In the genomic region with DNA sequence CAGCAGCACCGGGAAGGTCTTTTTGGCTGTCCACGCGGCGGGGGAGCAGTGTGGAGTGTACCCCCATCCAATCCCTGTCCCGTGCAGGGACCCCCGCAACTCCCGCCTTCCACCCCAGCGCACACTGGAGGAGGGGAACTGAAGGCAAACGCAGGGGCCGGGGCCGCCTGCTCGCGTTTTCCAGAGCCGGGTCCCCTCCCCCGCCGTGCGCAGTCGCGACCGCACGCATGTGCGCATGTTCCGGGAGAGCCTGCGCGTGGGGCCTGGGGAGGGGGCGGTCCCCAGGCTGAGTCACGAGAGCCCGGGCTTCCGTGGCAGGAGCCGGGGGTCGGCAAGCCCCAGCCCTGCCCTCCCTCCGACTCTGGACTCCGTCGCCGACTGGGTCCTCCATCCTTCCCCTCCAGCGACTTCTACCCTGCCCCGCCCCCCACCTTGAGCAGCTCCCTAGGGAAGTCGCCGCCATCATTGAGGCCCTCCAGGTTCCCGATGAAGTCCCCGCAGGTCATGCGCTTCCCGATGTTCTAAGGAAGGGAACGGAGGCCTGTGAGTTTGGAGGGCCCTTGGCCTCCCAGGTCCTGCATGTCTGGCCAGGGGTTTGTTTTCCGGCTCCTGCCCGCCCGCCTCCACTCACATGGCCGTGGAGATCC, we compare ENCODE assay signal across 8 cellular contexts. TPM values are rescaled to one million over a fixed set of nuclear protein-coding genes. Genes with fewer than 3 reads are reported as not detected.
A peak's percentile ranks its signal among the peaks of the same experiment; 100 is the strongest.
DNase-seq lines count a peak whose midpoint lies in the region; TF ChIP-seq lines count a peak whose summit lies in the region.

No MANE protein-coding gene starts in this region.

- H3K9me3 ChIP-seq in BE2C: no peaks in the 10 kb centered on the region
- H3K9me3 ChIP-seq in fibroblast of lung (ENCODE audit: control insufficient read depth, insufficient read depth, low read depth, low read length): no peaks in the 10 kb centered on the region
- no peaks in the 10 kb centered on the region for H3K9me3 ChIP-seq in parathyroid adenoma (ENCODE audit: control insufficient read depth, low read length)

- H3K4me1 ChIP-seq in BE2C: peaks cover 18% of the 10 kb centered on the region
- H3K4me1 ChIP-seq in fibroblast of lung (ENCODE audit: control insufficient read depth, extremely low read depth, insufficient read depth, low read length): no peaks in the 10 kb centered on the region
- peaks cover 12% of the 10 kb centered on the region for H3K4me1 ChIP-seq in parathyroid adenoma

- H3K9ac ChIP-seq in fibroblast of lung (ENCODE audit: insufficient read depth, low read length): no peak overlapping the region
- H3K9ac ChIP-seq in parathyroid adenoma: no peak overlapping the region

- no peaks in the 10 kb centered on the region for H4K20me1 ChIP-seq in fibroblast of lung (ENCODE audit: control insufficient read depth, extremely low read depth, insufficient read depth, low read length)

- DNase-seq in BE2C (peak; percentile 75), fibroblast of lung (ENCODE audit: low read depth in 2 of 2) (peak; percentile 21 to 28), kidney tubule cell (ENCODE audit: low spot score) (no peak), glomerular visceral epithelial cell (ENCODE audit: extremely low spot score) (no peak), DMS 273 (lab: John Stamatoyannopoulos, UW; ENCODE audit: unreplicated experiment) (no peak), LoVo (ENCODE audit: low spot score) (no peak)
- DNase-seq in activated CD8-positive, alpha-beta memory T cell treated with anti-CD3 and anti-CD28 coated beads for 4 hours (ENCODE audit: low read depth in 2 of 2): peak; percentile 35 to 39

- H3K79me2 ChIP-seq in fibroblast of lung (ENCODE audit: control insufficient read depth, insufficient read depth, low read length) (no peaks in the 10 kb centered on the region), parathyroid adenoma (no peaks in the 10 kb centered on the region)

- H3K4me3 ChIP-seq in BE2C (ENCODE audit: low read depth, low read length): peak overlapping the region; percentile 62
- peak overlapping the region in 2 of 4 experiments; percentile 43 to 48 for H3K4me3 ChIP-seq in fibroblast of lung (replicated peaks in 1 of 4; ENCODE audit: control extremely low read depth in 1 of 4, insufficient read depth in 1 of 4, low read depth in 3 of 4, low read length in 4 of 4)
- no peak overlapping the region for H3K4me3 ChIP-seq in parathyroid adenoma (ENCODE audit: low read depth, low read length)

- no peak for TF ChIP-seq CTCF in BE2C (IDR thresholded peaks at IDR 0.05; ENCODE audit: low read depth, low read length)
- TF ChIP-seq CTCF in fibroblast of lung (conservative IDR thresholded peaks at IDR 0.05 in 1 of 2, IDR thresholded peaks at IDR 0.05 in 1 of 2; ENCODE audit: low read depth in 1 of 2, low read length in 2 of 2): no peak
- no peak for TF ChIP-seq CTCF in parathyroid adenoma (IDR thresholded peaks at IDR 0.05)

- H3K27ac ChIP-seq in fibroblast of lung (ENCODE audit: insufficient read depth, low read length) (no peak overlapping the region), parathyroid adenoma (peak overlapping the region; percentile 43)

- H3K36me3 ChIP-seq in BE2C: no peaks in the 10 kb centered on the region; the same call in 1 of the 2 replicates
- H3K36me3 ChIP-seq in fibroblast of lung (ENCODE audit: control insufficient read depth, insufficient read depth, low read length): no peaks in the 10 kb centered on the region
- H3K36me3 ChIP-seq in parathyroid adenoma (ENCODE audit: control insufficient read depth, insufficient read depth, low read length): no peaks in the 10 kb centered on the region

- H3K27me3 ChIP-seq in BE2C: no peaks in the 10 kb centered on the region
- H3K27me3 ChIP-seq in fibroblast of lung (ENCODE audit: control insufficient read depth, insufficient read depth, low read length): peaks cover 69% of the 10 kb centered on the region
- H3K27me3 ChIP-seq in parathyroid adenoma (ENCODE audit: control insufficient read depth, insufficient read depth, low read length): no peaks in the 10 kb centered on the region

- no peak overlapping the region for H2AFZ ChIP-seq in fibroblast of lung (ENCODE audit: low read length)
- peak overlapping the region; percentile 70 for H2AFZ ChIP-seq in parathyroid adenoma

- H3K4me2 ChIP-seq in fibroblast of lung (ENCODE audit: extremely low read depth, insufficient read depth, low read length) (peak overlapping the region; percentile 59), parathyroid adenoma (ENCODE audit: low read length) (no peak overlapping the region)

RNA-seq across cellular contexts. Expression of a gene that starts 8.0 kb away (rescaled TPM):
- 177 TPM for polyA plus RNA-seq in BE2C (2012; ENCODE audit: insufficient read depth, insufficient read length, low read depth)
- 5.3 and 6.9 TPM in 2 replicates for total RNA-seq in fibroblast of lung
- polyA plus RNA-seq in fibroblast of lung: 0.07 and 0.30 TPM in 2 replicates
- polyA plus RNA-seq in fibroblast of lung (2012): 1.6 and 2.6 TPM in 2 replicates
- not detected in 2 replicates for polyA minus RNA-seq in fibroblast of lung (ENCODE audit: low replicate concordance)

RNA-seq across cellular contexts. Expression of a gene that starts 10.1 kb away (rescaled TPM):
- polyA plus RNA-seq in BE2C (2012; ENCODE audit: insufficient read depth, insufficient read length, low read depth): 164 TPM
- 6.7 and 7.3 TPM in 2 replicates for total RNA-seq in fibroblast of lung
- polyA plus RNA-seq in fibroblast of lung: 2.2 and 2.8 TPM in 2 replicates
- 5.7 and 6.8 TPM in 2 replicates for polyA plus RNA-seq in fibroblast of lung (2012)
- polyA minus RNA-seq in fibroblast of lung (ENCODE audit: low replicate concordance): 0.47 and 0.82 TPM in 2 replicates

RNA-seq across cellular contexts. Expression of a gene that starts 15.0 kb away (rescaled TPM):
- 13.1 TPM for polyA plus RNA-seq in BE2C (2012; ENCODE audit: insufficient read depth, insufficient read length, low read depth)
- total RNA-seq in fibroblast of lung: 16.7 and 23.3 TPM in 2 replicates
- 6.8 and 7.6 TPM in 2 replicates for polyA plus RNA-seq in fibroblast of lung
- polyA plus RNA-seq in fibroblast of lung (2012): 10.5 and 13.1 TPM in 2 replicates
- polyA minus RNA-seq in fibroblast of lung (ENCODE audit: low replicate concordance): 11.3 and 14.5 TPM in 2 replicates

RNA-seq across cellular contexts. Expression of a gene that starts 21.8 kb away (rescaled TPM):
- polyA plus RNA-seq in BE2C (2012; ENCODE audit: insufficient read depth, insufficient read length, low read depth): 128 TPM
- 60.8 and 63.2 TPM in 2 replicates for total RNA-seq in fibroblast of lung
- 62.3 and 66.8 TPM in 2 replicates for polyA plus RNA-seq in fibroblast of lung
- 72.6 and 85.2 TPM in 2 replicates for polyA plus RNA-seq in fibroblast of lung (2012)
- 75.4 and 77.0 TPM in 2 replicates for polyA minus RNA-seq in fibroblast of lung (ENCODE audit: low replicate concordance)

RNA-seq across cellular contexts. Expression of a gene that starts 40.8 kb away (rescaled TPM):
- 1.0 TPM for polyA plus RNA-seq in BE2C (2012; ENCODE audit: insufficient read depth, insufficient read length, low read depth)
- under 0.01 and 0.17 TPM in 2 replicates for total RNA-seq in fibroblast of lung
- not detected in 2 replicates for polyA plus RNA-seq in fibroblast of lung
- not detected in 2 replicates for polyA plus RNA-seq in fibroblast of lung (2012)
- not detected in 2 replicates for polyA minus RNA-seq in fibroblast of lung (ENCODE audit: low replicate concordance)

Comparison
In these comparisons a context has a peak if more than half of its experiments do, and no peak if none do; other contexts are left out.
1. DNase-seq: peak in BE2C (single experiment), activated CD8-positive, alpha-beta memory T cell treated with anti-CD3 and anti-CD28 coated beads for 4 hours (2 of 2) and fibroblast of lung (2 of 2); none in kidney tubule cell (single experiment), glomerular visceral epithelial cell (single experiment), DMS 273 (single experiment) and LoVo (single experiment).